Comparison of ENCODE assay signal across 16 cellular contexts in genomic region chr2:60964651-60965513, GRCh38. TPM values are rescaled to one million over a fixed set of nuclear protein-coding genes. Genes with fewer than 3 reads are reported as not detected.
DNase-seq lines count a peak whose midpoint lies in the region; ATAC-seq and TF ChIP-seq lines count a peak whose summit lies in the region.
"Had no signal": no experiment of that assay in that cellular context is flagged by ENCODE, and none has a peak within 500 bp of the region (broad histone marks: within the 10 kb centered on the region; RNA-seq: fewer than 3 reads in every experiment).

No MANE protein-coding gene starts in this region.

- WGBS in body of pancreas, 2 donors: 54 to 59% methylated on average over 7 of the region's 7 CpGs
- WGBS in spleen, 5 donors: 64 to 73% (median 67%) methylated on average over 7 of the region's 7 CpGs
- whole genome bisulfite sequencing in thyroid gland, 2 donors: 76 to 79% methylated on average over 7 of the region's 7 CpGs

- peak overlapping the region in 3 of 4 donors; percentile 54 to 74 (median 62) for H3K27ac ChIP-seq in body of pancreas
- H3K27ac ChIP-seq in spleen: peak overlapping the region; percentile 6 to 70 (median 49)
- peak overlapping the region in 1 of 3 donors; percentile 40 for H3K27ac ChIP-seq in thyroid gland
- H3K27ac ChIP-seq: uterus had no signal

- no peak overlapping the region for H3K4me3 ChIP-seq in NB4 (ENCODE audit: low read depth, low read length)
- H3K4me3 ChIP-seq in body of pancreas: no peak overlapping the region
- no peak overlapping the region for H3K4me3 ChIP-seq in spleen
- no peak overlapping the region for H3K4me3 ChIP-seq in thyroid gland (replicated peaks in 1 of 3)
- H3K4me3 ChIP-seq: HAP-1, uterus had no signal

- H3K4me1 ChIP-seq in body of pancreas: peaks cover 12% of the 10 kb centered on the region
- H3K4me1 ChIP-seq in spleen: peaks cover 11 to 61% (median 27%) of the 10 kb centered on the region in 6 donors
- peaks cover 5 to 21% of the 10 kb centered on the region in 2 donors for H3K4me1 ChIP-seq in thyroid gland
- H3K4me1 ChIP-seq: HAP-1, uterus had no signal

- peaks cover 37% of the 10 kb centered on the region for H3K4me1 Mint-ChIP-seq in activated CD4-positive, alpha-beta T cell treated with anti-CD3 and anti-CD28 coated beads, Interleukin-2, amount 10 ng/mL, durations not matched to agents 7 days and 5 days

- H3K27me3 ChIP-seq in body of pancreas (no peaks in the 10 kb centered on the region), spleen (replicated peaks in 1 of 7) (no peaks in the 10 kb centered on the region), thyroid gland (no peaks in the 10 kb centered on the region)
- H3K27me3 ChIP-seq: uterus had no signal

- ATAC-seq in body of pancreas: peak; percentile 24

- TF ChIP-seq POLR2A in NB4 (IDR thresholded peaks at IDR 0.05; ENCODE audit: extremely low read depth, insufficient read length) (no peak), body of pancreas (IDR thresholded peaks at IDR 0.05) (no peak), spleen (IDR thresholded peaks at IDR 0.05) (no peak), thyroid gland (IDR thresholded peaks at IDR 0.05) (no peak)

- H3K9me3 ChIP-seq in body of pancreas (no peaks in the 10 kb centered on the region), spleen (no peaks in the 10 kb centered on the region), thyroid gland (no peaks in the 10 kb centered on the region)
- H3K9me3 ChIP-seq: HAP-1, uterus had no signal

- no peaks in the 10 kb centered on the region for H3K27me3 Mint-ChIP-seq in activated CD4-positive, alpha-beta T cell treated with anti-CD3 and anti-CD28 coated beads, Interleukin-2, amount 10 ng/mL, durations not matched to agents 7 days and 5 days

- H3K27ac Mint-ChIP-seq in activated CD4-positive, alpha-beta T cell treated with anti-CD3 and anti-CD28 coated beads, Interleukin-2, amount 10 ng/mL, durations not matched to agents 7 days and 5 days: peak overlapping the region; percentile 91

- peaks cover 26% of the 10 kb centered on the region for H3K36me3 Mint-ChIP-seq in activated CD4-positive, alpha-beta T cell treated with anti-CD3 and anti-CD28 coated beads, Interleukin-2, amount 10 ng/mL, durations not matched to agents 7 days and 5 days (ENCODE audit: low read depth)

- H3K36me3 ChIP-seq in body of pancreas (replicated peaks in 1 of 2; ENCODE audit: insufficient read depth in 1 of 2, low read depth in 2 of 2) (no peaks in the 10 kb centered on the region), spleen (peaks cover 0 to 5% (median under 1%) of the 10 kb centered on the region in 6 donors), thyroid gland (no peaks in the 10 kb centered on the region)
- H3K36me3 ChIP-seq: HAP-1, uterus had no signal

- CTCF ChIA-PET in activated CD4-positive, alpha-beta T cell treated with anti-CD3 and anti-CD28 coated beads, Interleukin-2, amount 10 ng/mL, durations not matched to agents 7 days and 5 days (lab: Charles Lee): interaction anchor here (1.0 to 4.1 kb wide), 3 partner anchors 9 to 150 kb away, joined by 3 to 21 read pairs (median 13); no protein-coding TSS in a partner anchor

- H3K4me3 Mint-ChIP-seq in activated CD4-positive, alpha-beta T cell treated with anti-CD3 and anti-CD28 coated beads, Interleukin-2, amount 10 ng/mL, durations not matched to agents 7 days and 5 days: no peak overlapping the region

- TF ChIP-seq CTCF in NB4 (IDR thresholded peaks at IDR 0.05; ENCODE audit: low read depth, low read length) (no peak), body of pancreas (IDR thresholded peaks at IDR 0.05) (no peak), spleen (IDR thresholded peaks at IDR 0.05 in 8 of 11, conservative IDR thresholded peaks at IDR 0.05 in 3 of 11) (no peak), thyroid gland (IDR thresholded peaks at IDR 0.05) (no peak)

- intact Hi-C loops in body of pancreas (cut with DNase I): no loop called here
- intact Hi-C loops in spleen (cut with DNase I; ENCODE audit: low total_unique reads): no loop called here
- intact Hi-C loops in thyroid gland (cut with DNase I): no loop called here

- POLR2A ChIA-PET in activated CD4-positive, alpha-beta T cell treated with anti-CD3 and anti-CD28 coated beads, Interleukin-2, amount 10 ng/mL, durations not matched to agents 7 days and 5 days (lab: Charles Lee): interaction anchor here (0.5 to 0.7 kb wide), 2 partner anchors 9 to 156 kb away, joined by 3 read pairs; no protein-coding TSS in a partner anchor

- H3K9me3 Mint-ChIP-seq in activated CD4-positive, alpha-beta T cell treated with anti-CD3 and anti-CD28 coated beads, Interleukin-2, amount 10 ng/mL, durations not matched to agents 7 days and 5 days: peaks cover 9% of the 10 kb centered on the region

- peak; percentile 36 for DNase-seq in activated CD4-positive, alpha-beta T cell treated with anti-CD3 and anti-CD28 coated beads, Interleukin-2, amount 10 ng/mL, durations not matched to agents 7 days and 5 days
- no peak for DNase-seq in activated CD4-positive, alpha-beta T cell treated with anti-CD3 and anti-CD28 coated beads for 1 hour
- DNase-seq in NB4 (ENCODE audit: low read depth) (peak; percentile 27), body of pancreas (no peak), spleen (no peak), SIG-M5 (lab: John Stamatoyannopoulos, UW) (no peak), thyroid gland (no peak), NCI-H2081 (lab: John Stamatoyannopoulos, UW) (no peak)
- DNase-seq: activated naive CD4-positive, alpha-beta T cell; DMS153; NCI-H1436 treated with DMSO at 0.1 percent for 48 hours; NCI-H526 treated with DMSO at 0.1 percent for 48 hours; posterior cingulate gyrus; stimulated activated CD4-positive, alpha-beta T cell treated with anti-CD3 and anti-CD28 coated beads, Interleukin-15, amount 100 ng/mL, for 24 hours; uterus had no signal

RNA-seq across cellular contexts. Expression of gene PEX13, which starts 52.6 kb away (rescaled TPM):
- 10 to 100 TPM; 14.3 to 14.5 TPM for total RNA-seq in activated CD4-positive, alpha-beta T cell treated with anti-CD3 and anti-CD28 coated beads, Interleukin-2, amount 10 ng/mL, durations not matched to agents 7 days and 5 days
- total RNA-seq in body of pancreas (10 to 100 TPM; 18.2 to 19.8 TPM), spleen (10 to 100 TPM; 15.0 to 28.4 (median 20.6) TPM), thyroid gland (10 to 100 TPM; 51.5 to 85.6 (median 75.4) TPM)
- polyA plus RNA-seq in spleen: 1 to 10 TPM; 4.5 to 6.4 (median 6.1) TPM

RNA-seq across cellular contexts. Expression of gene PUS10, which starts 53.2 kb away (rescaled TPM):
- total RNA-seq in activated CD4-positive, alpha-beta T cell treated with anti-CD3 and anti-CD28 coated beads, Interleukin-2, amount 10 ng/mL, durations not matched to agents 7 days and 5 days: 1 to 10 TPM; 5.7 to 8.8 TPM
- 10 to 100 TPM in 1 of 2 donors, 1 to 10 TPM in 1; 3.6 to 15.6 TPM for total RNA-seq in body of pancreas
- 10 to 100 TPM in 3 of 7 donors, 1 to 10 TPM in 4; 6.0 to 12.6 (median 8.6) TPM for total RNA-seq in spleen
- polyA plus RNA-seq in spleen: 1 to 10 TPM; 3.5 to 4.6 (median 4.3) TPM
- 10 to 100 TPM; 11.8 to 20.6 (median 16.2) TPM for total RNA-seq in thyroid gland

Comparison
In these comparisons a context has a peak if more than half of its experiments do, and no peak if none do; other contexts are left out.
1. DNase-seq: peak in activated CD4-positive, alpha-beta T cell treated with anti-CD3 and anti-CD28 coated beads, Interleukin-2, amount 10 ng/mL, durations not matched to agents 7 days and 5 days (single experiment) and NB4 (single experiment); none in activated CD4-positive, alpha-beta T cell treated with anti-CD3 and anti-CD28 coated beads for 1 hour (single experiment), body of pancreas (0 of 4), spleen (single experiment), SIG-M5 (single experiment), thyroid gland (0 of 2) and NCI-H2081 (0 of 2).